In the genomic region with DNA sequence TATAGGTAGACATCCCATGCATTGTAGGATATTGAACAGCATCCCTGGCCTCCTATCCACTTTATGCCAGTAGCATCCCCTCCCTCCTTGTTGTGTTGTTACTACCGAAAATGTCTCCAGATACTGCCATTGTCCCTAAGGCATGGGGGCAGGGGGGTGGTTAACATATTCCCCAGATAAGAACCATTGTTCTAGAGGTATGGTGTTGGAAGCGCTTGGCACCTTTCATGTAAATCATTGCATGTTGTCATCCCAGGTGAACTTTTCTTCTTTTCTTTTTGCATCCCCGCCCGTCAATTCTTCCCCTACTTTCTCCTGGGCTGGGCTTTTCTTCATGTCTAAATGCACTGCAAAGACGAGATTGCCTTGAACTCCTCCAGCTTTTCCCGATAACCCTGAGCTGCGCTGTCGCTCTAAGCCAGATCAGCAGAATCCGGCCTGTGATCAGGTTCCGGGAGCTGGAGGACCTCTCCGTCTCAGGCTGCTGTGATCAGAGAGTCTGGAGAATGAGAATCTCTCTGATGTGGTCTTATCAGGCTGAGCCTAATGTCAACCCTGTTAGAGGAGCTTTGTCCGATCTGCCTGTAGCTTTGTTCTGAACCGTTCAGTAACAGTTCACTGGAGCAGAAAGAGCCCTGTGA, we compare ENCODE assay signal across 21 cellular contexts.
DNase-seq lines count a peak whose midpoint lies in the region; TF ChIP-seq lines count a peak whose summit lies in the region.
"Had no signal": no experiment of that assay in that cellular context is flagged by ENCODE, and none has a peak within 500 bp of the region (broad histone marks: within the 10 kb centered on the region; RNA-seq: fewer than 3 reads in every experiment).

No MANE protein-coding gene starts in this region.

- H3F3A ChIP-seq in neural cell (ENCODE audit: insufficient read depth, low read length, poor library complexity, severe bottlenecking), result no peaks in the 10 kb centered on the region

- peaks cover 16% of the 10 kb centered on the region for H3K4me1 ChIP-seq in endodermal cell (ENCODE audit: control insufficient read depth, insufficient read depth, low read length)

- peaks cover 21% of the 10 kb centered on the region for H3K4me1 Mint-ChIP-seq in endodermal cell
- H3K4me1 Mint-ChIP-seq: B cell, IgD-negative memory B cell had no signal

- H3K4me2 ChIP-seq in neural cell (ENCODE audit: low read length), result no peak overlapping the region
- H3K4me2 ChIP-seq: KMS-11 had no signal

- no peak for TF ChIP-seq RAD21 in neural cell (conservative IDR thresholded peaks at IDR 0.05)

- H3K9ac ChIP-seq in endodermal cell (ENCODE audit: extremely low read depth, low read length, poor library complexity, severe bottlenecking), result no peak overlapping the region
- H3K9ac ChIP-seq in neural cell (ENCODE audit: low read length), result peak overlapping the region; percentile 17
- H3K9ac ChIP-seq: KMS-11 had no signal

- no peaks in the 10 kb centered on the region for H3K9me2 ChIP-seq in neural cell (ENCODE audit: insufficient read depth, low read length)

- DNase-seq in ELF-1 (ENCODE audit: low read depth, low spot score), result peak; percentile 58
- peak; percentile 57 for DNase-seq in endodermal cell
- no peak for DNase-seq in midbrain (lab: John Stamatoyannopoulos, UW)
- no peak for DNase-seq in activated effector memory CD4-positive, alpha-beta T cell treated with anti-CD3 and anti-CD28 coated beads, Interleukin-2, amount 50 U/mL, for 16 hours
- DNase-seq in foreskin fibroblast, result no peak
- DNase-seq in brain microvascular endothelial cell, result no peak
- DNase-seq: DMS153, GOT3, HCEC 1CT, MM.1S, NCI-H1417, NCI-H1694, NCI-H2029 treated with DMSO at 0.1 percent for 48 hours, NCI-H2227 treated with DMSO at 0.1 percent for 48 hours, NCI-H526 treated with DMSO at 0.1 percent for 48 hours, SHP77 had no signal

- H3K36me3 ChIP-seq in endodermal cell (ENCODE audit: control insufficient read depth, insufficient read depth, low read length) (no peaks in the 10 kb centered on the region), neural cell (ENCODE audit: insufficient read depth, low read length) (no peaks in the 10 kb centered on the region), brain microvascular endothelial cell (replicated peaks) (no peaks in the 10 kb centered on the region)

- no peak overlapping the region for H3K4me3 ChIP-seq in endodermal cell (ENCODE audit: low read length)
- H3K4me3 ChIP-seq in neural cell (ENCODE audit: low read length), result no peak overlapping the region
- H3K4me3 ChIP-seq in foreskin fibroblast (ENCODE audit: low read depth in 1 of 2, low read length in 2 of 2), result no peak overlapping the region
- H3K4me3 ChIP-seq in brain microvascular endothelial cell (ENCODE audit: low read depth, low read length), result no peak overlapping the region

- in situ Hi-C loops in brain microvascular endothelial cell (cut with HindIII; ENCODE audit: low pct_ligation_motif_present, low sequenced_read_pairs), result no loop called here

- H3K27me3 ChIP-seq in endodermal cell (ENCODE audit: control insufficient read depth, insufficient read depth, low read length, poor library complexity, severe bottlenecking) (no peaks in the 10 kb centered on the region), neural cell (ENCODE audit: insufficient read depth, low read depth, low read length) (no peaks in the 10 kb centered on the region), brain microvascular endothelial cell (replicated peaks) (no peaks in the 10 kb centered on the region)

- H3K36me3 Mint-ChIP-seq in endodermal cell (ENCODE audit: low read depth), result no peaks in the 10 kb centered on the region
- H3K36me3 Mint-ChIP-seq: IgD-negative memory B cell had no signal

- H3K9me3 ChIP-seq in endodermal cell (ENCODE audit: control insufficient read depth, low read length), result peaks cover 10% of the 10 kb centered on the region
- no peaks in the 10 kb centered on the region for H3K9me3 ChIP-seq in neural cell (ENCODE audit: low read length)

- no peaks in the 10 kb centered on the region for H3K79me2 ChIP-seq in neural cell (replicated peaks; ENCODE audit: insufficient read depth, low read length)

- no peak for TF ChIP-seq EP300 in neural cell (conservative IDR thresholded peaks at IDR 0.05; ENCODE audit: poor library complexity, severe bottlenecking)

- H3K9me3 Mint-ChIP-seq in endodermal cell, result peaks cover 12% of the 10 kb centered on the region

- WGBS in endodermal cell (ENCODE audit: insufficient coverage in 1 of 2, insufficient read length in 1 of 2), 2 experiments, result 64 to 70% methylated on average over 7 to 13 of the region's 13 CpGs

- TF ChIP-seq CTCF in endodermal cell (conservative IDR thresholded peaks at IDR 0.05), result no peak
- TF ChIP-seq CTCF in neural cell (IDR thresholded peaks at IDR 0.05; ENCODE audit: poor library complexity, severe bottlenecking), result no peak
- TF ChIP-seq CTCF in foreskin fibroblast (IDR thresholded peaks at IDR 0.05; ENCODE audit: low read depth, low read length), result no peak
- no peak for TF ChIP-seq CTCF in brain microvascular endothelial cell (IDR thresholded peaks at IDR 0.05; ENCODE audit: low read depth, low read length, missing control alignments)

- no peak overlapping the region for H2AFZ ChIP-seq in neural cell (ENCODE audit: low read depth, low read length)

- peak overlapping the region; percentile 8 for H3K4me3 Mint-ChIP-seq in endodermal cell
- H3K4me3 Mint-ChIP-seq: B cell, IgD-negative memory B cell had no signal

- no peak overlapping the region for H3K27ac Mint-ChIP-seq in endodermal cell
- H3K27ac Mint-ChIP-seq: B cell, IgD-negative memory B cell had no signal

- no peak overlapping the region for H3K27ac ChIP-seq in endodermal cell (ENCODE audit: low read depth, low read length)
- H3K27ac ChIP-seq in neural cell (ENCODE audit: low read length), result peak overlapping the region; percentile 33
- no peak overlapping the region for H3K27ac ChIP-seq in brain microvascular endothelial cell
- H3K27ac ChIP-seq: KMS-11, RWPE1 had no signal

- no peaks in the 10 kb centered on the region for H3K27me3 Mint-ChIP-seq in endodermal cell (ENCODE audit: insufficient read depth)
- H3K27me3 Mint-ChIP-seq: B cell, IgD-negative memory B cell had no signal

- no peaks in the 10 kb centered on the region for H4K20me1 ChIP-seq in neural cell (ENCODE audit: insufficient read depth)

TF ChIP-seq in neural cell, 6 proteins besides CTCF, POLR2A, EP300 and RAD21:
- no peak for TF ChIP-seq SMC3 (conservative IDR thresholded peaks at IDR 0.05; ENCODE audit: poor library complexity)
TF ChIP-seq in neural cell: peak in this region for 0.

Comparison
In these comparisons a context has a peak if more than half of its experiments do, and no peak if none do; other contexts are left out.
1. DNase-seq: peak in ELF-1 (single experiment) and endodermal cell (single experiment); none in midbrain (single experiment), activated effector memory CD4-positive, alpha-beta T cell treated with anti-CD3 and anti-CD28 coated beads, Interleukin-2, amount 50 U/mL, for 16 hours (single experiment), foreskin fibroblast (0 of 2) and brain microvascular endothelial cell (single experiment).